9 cellular contexts compared by ENCODE assay signal in the genomic region with DNA sequence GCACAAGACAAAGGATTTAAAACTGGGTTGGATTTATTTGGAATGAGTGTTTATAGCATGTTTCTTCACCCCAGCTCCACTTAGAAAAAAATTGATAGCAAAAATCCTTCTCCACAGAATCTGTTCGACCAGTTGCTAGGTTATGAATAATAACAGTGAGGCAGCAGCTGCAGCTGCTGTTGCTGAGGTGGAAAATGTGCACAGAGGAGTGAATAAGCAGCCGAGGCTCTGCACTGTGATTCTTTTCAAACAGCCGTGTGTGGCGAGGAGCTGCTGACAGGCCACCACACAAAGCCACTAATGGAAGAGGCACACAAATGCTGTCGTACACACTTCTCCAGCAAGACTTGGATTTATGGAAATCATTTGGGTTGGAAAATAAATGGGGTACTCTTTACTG. TPM values are rescaled to one million over a fixed set of nuclear protein-coding genes. Genes with fewer than 3 reads are reported as not detected.
DNase-seq lines count a peak whose midpoint lies in the region; ATAC-seq and TF ChIP-seq lines count a peak whose summit lies in the region.
"Had no signal": no experiment of that assay in that cellular context is flagged by ENCODE, and none has a peak within 500 bp of the region (broad histone marks: within the 10 kb centered on the region; RNA-seq: fewer than 3 reads in every experiment).

No MANE protein-coding gene starts in this region.

- peaks cover 51% of the 10 kb centered on the region for H3K36me3 Mint-ChIP-seq in activated T-cell treated with anti-CD3 and anti-CD28 coated beads, Interleukin-2, amount 50 U/mL, for 24 hours (ENCODE audit: low read depth)
- H3K36me3 Mint-ChIP-seq in activated naive CD8-positive, alpha-beta T cell treated with anti-CD3 and anti-CD28 coated beads, Interleukin-2, amount 50 U/mL, for 24 hours (ENCODE audit: low read depth) = peaks cover 21% of the 10 kb centered on the region

- no peaks in the 10 kb centered on the region for H3K27me3 Mint-ChIP-seq in activated T-cell treated with anti-CD3 and anti-CD28 coated beads, Interleukin-2, amount 50 U/mL, for 24 hours
- H3K27me3 Mint-ChIP-seq in activated naive CD8-positive, alpha-beta T cell treated with anti-CD3 and anti-CD28 coated beads, Interleukin-2, amount 50 U/mL, for 24 hours = no peaks in the 10 kb centered on the region

- ATAC-seq in activated naive CD8-positive, alpha-beta T cell treated with anti-CD3 and anti-CD28 coated beads, Interleukin-2, amount 50 U/mL, for 24 hours = peak; percentile 72

- H3K27ac ChIP-seq in temporal lobe (ENCODE audit: low read depth, low read length) = peak overlapping the region; percentile 66

- H3K9me3 Mint-ChIP-seq in activated T-cell treated with anti-CD3 and anti-CD28 coated beads, Interleukin-2, amount 50 U/mL, for 24 hours = no peaks in the 10 kb centered on the region
- no peaks in the 10 kb centered on the region for H3K9me3 Mint-ChIP-seq in activated naive CD8-positive, alpha-beta T cell treated with anti-CD3 and anti-CD28 coated beads, Interleukin-2, amount 50 U/mL, for 24 hours

- peaks cover 40% of the 10 kb centered on the region for H3K4me1 Mint-ChIP-seq in activated T-cell treated with anti-CD3 and anti-CD28 coated beads, Interleukin-2, amount 50 U/mL, for 24 hours (ENCODE audit: low read depth)
- peaks cover 51% of the 10 kb centered on the region for H3K4me1 Mint-ChIP-seq in activated naive CD8-positive, alpha-beta T cell treated with anti-CD3 and anti-CD28 coated beads, Interleukin-2, amount 50 U/mL, for 24 hours

- in situ Hi-C loops in GM13977 (cut with MboI; ENCODE audit: low pct_unique_long_range_greater_than_20kb, low sequenced_read_pairs, unreplicated experiment) = no loop called here

- H3K27ac Mint-ChIP-seq in activated T-cell treated with anti-CD3 and anti-CD28 coated beads, Interleukin-2, amount 50 U/mL, for 24 hours = peak overlapping the region; percentile 7
- H3K27ac Mint-ChIP-seq in activated naive CD8-positive, alpha-beta T cell treated with anti-CD3 and anti-CD28 coated beads, Interleukin-2, amount 50 U/mL, for 24 hours = peak overlapping the region; percentile 5

- TF ChIP-seq CTCF in GM13977 (IDR thresholded peaks at IDR 0.05; ENCODE audit: extremely low read depth, insufficient read depth, missing control alignments) = no peak

- no peak overlapping the region for H3K4me3 Mint-ChIP-seq in activated T-cell treated with anti-CD3 and anti-CD28 coated beads, Interleukin-2, amount 50 U/mL, for 24 hours
- H3K4me3 Mint-ChIP-seq in activated naive CD8-positive, alpha-beta T cell treated with anti-CD3 and anti-CD28 coated beads, Interleukin-2, amount 50 U/mL, for 24 hours = no peak overlapping the region

- no peak for DNase-seq in activated T-cell treated with anti-CD3 and anti-CD28 coated beads, Interleukin-2, amount 50 U/mL, for 24 hours
- no peak for DNase-seq in activated T-cell treated with anti-CD3 and anti-CD28 coated beads, Interleukin-2, amount 50 U/mL, for 48 hours
- no peak for DNase-seq in activated naive CD8-positive, alpha-beta T cell treated with anti-CD3 and anti-CD28 coated beads, Interleukin-2, amount 50 U/mL, for 24 hours
- peak; percentile 49 for DNase-seq in kidney tubule cell (ENCODE audit: low spot score)
- no peak for DNase-seq in GM13977 (ENCODE audit: low spot score)
- DNase-seq in SIG-M5 (lab: John Stamatoyannopoulos, UW) = no peak
- no peak for DNase-seq in stimulated activated naive CD4-positive, alpha-beta T cell (lab: John Stamatoyannopoulos, UW)
- DNase-seq: activated CD4-positive, alpha-beta T cell treated with anti-CD3 and anti-CD28 coated beads, Interleukin-2, amount 50 U/mL, for 4 hours had no signal

RNA-seq across cellular contexts. Expression of a gene that starts 6.4 kb away (rescaled TPM):
- total RNA-seq in temporal lobe = 1.5 TPM

RNA-seq across cellular contexts. Expression of a gene that starts 12.8 kb away (rescaled TPM):
- 865 TPM for total RNA-seq in temporal lobe
